In the genomic region with DNA sequence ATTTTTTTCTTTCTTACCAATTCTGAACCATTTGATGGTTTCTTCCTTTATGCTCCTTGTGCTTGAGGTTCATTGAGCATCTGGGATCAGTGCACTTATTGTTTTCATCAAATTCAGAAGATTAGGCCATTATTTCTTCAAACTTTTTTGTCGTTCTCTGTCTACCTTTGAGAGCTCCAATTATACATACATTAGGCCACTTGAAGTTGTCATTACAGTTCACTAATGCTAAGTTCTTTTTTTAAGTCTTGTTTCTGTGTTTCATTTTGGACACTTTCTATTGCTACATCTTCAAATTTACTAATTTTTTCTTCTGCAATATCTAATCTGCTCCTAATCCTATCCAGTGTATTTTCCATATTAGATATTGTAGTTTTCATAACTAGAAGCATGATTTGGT, we compare ENCODE assay signal across 24 cellular contexts. TPM values are rescaled to one million over a fixed set of nuclear protein-coding genes. Genes with fewer than 3 reads are reported as not detected.
"Had no signal": no experiment of that assay in that cellular context is flagged by ENCODE, and none has a peak within 500 bp of the region (broad histone marks: within the 10 kb centered on the region; RNA-seq: fewer than 3 reads in every experiment).

No MANE protein-coding gene starts in this region.

- H3K4me3 ChIP-seq: lung, ovary, psoas muscle, skin epidermis, spleen, thoracic aorta, tibial nerve, upper lobe of left lung had no signal

- H3K9me3 ChIP-seq: ovary had no signal

- H3K27me3 ChIP-seq: ovary, spleen, tibial nerve, upper lobe of left lung had no signal

- H3K27ac ChIP-seq: ovary, psoas muscle, skin epidermis, spleen, thoracic aorta, tibial nerve, upper lobe of left lung had no signal

- H3K4me1 Mint-ChIP-seq: memory B cell had no signal

- DNase-seq: cortex of kidney; effector memory CD8-positive, alpha-beta T cell; foreskin melanocyte; kidney; natural killer cell; occipital lobe; ovary; psoas muscle; right cardiac atrium; spleen; stimulated activated CD4-positive, alpha-beta T cell treated with anti-CD3 and anti-CD28 coated beads, Interleukin-15, amount 100 ng/mL, for 24 hours; stimulated activated CD4-positive, alpha-beta T cell treated with anti-CD3 and anti-CD28 coated beads, Interleukin-2, amount 100 ng/mL, for 48 hours; stimulated activated naive B cell treated with anti-CD40 and anti-IgM and Interleukin-4, amounts not matched to agents 10 μg/mL and 1 μg/mL and 100 μg/mL, for 72 hours; upper lobe of left lung had no signal

- H3K27ac Mint-ChIP-seq: effector memory CD8-positive, alpha-beta T cell; memory B cell; natural killer cell; stimulated activated naive B cell treated with anti-CD40 and anti-IgM and Interleukin-4, amounts not matched to agents 10 μg/mL and 1 μg/mL and 100 μg/mL, for 72 hours; stimulated activated naive CD8-positive, alpha-beta T cell treated with anti-CD3 and anti-CD28 coated beads, Interleukin-15, Interleukin-2, amounts not matched to agents 100 ng/mL and 50 ng/mL, for 24 hours had no signal

- H3K4me3 Mint-ChIP-seq: effector memory CD8-positive, alpha-beta T cell; memory B cell; natural killer cell; stimulated activated naive B cell treated with anti-CD40 and anti-IgM and Interleukin-4, amounts not matched to agents 10 μg/mL and 1 μg/mL and 100 μg/mL, for 72 hours; stimulated activated naive CD8-positive, alpha-beta T cell treated with anti-CD3 and anti-CD28 coated beads, Interleukin-15, Interleukin-2, amounts not matched to agents 100 ng/mL and 50 ng/mL, for 24 hours had no signal

- H3K36me3 ChIP-seq: ovary had no signal

- H3K4me1 ChIP-seq: psoas muscle, spleen, tibial nerve, upper lobe of left lung had no signal

- H3K27me3 Mint-ChIP-seq: effector memory CD8-positive, alpha-beta T cell; memory B cell; stimulated activated naive B cell treated with anti-CD40 and anti-IgM and Interleukin-4, amounts not matched to agents 10 μg/mL and 1 μg/mL and 100 μg/mL, for 72 hours; stimulated activated naive CD8-positive, alpha-beta T cell treated with anti-CD3 and anti-CD28 coated beads, Interleukin-15, Interleukin-2, amounts not matched to agents 100 ng/mL and 50 ng/mL, for 24 hours had no signal

- ATAC-seq: effector memory CD8-positive, alpha-beta T cell; esophagus mucosa; left lobe of liver; natural killer cell; psoas muscle; right cardiac atrium; stimulated activated naive B cell treated with anti-CD40 and anti-IgM and Interleukin-4, amounts not matched to agents 10 μg/mL and 1 μg/mL and 100 μg/mL, for 72 hours had no signal

RNA-seq across cellular contexts. Expression of gene PKDREJ, which starts 53.9 kb away (rescaled TPM):
- total RNA-seq: dermis microvascular lymphatic vessel endothelial cell, psoas muscle, renal cortical epithelial cell had no signal
